12 cellular contexts compared by ENCODE assay signal in genomic region chr2:181348091-181348837, GRCh38.
A peak's percentile ranks its signal among the peaks of the same experiment; 100 is the strongest.
DNase-seq lines count a peak whose midpoint lies in the region; ATAC-seq and TF ChIP-seq lines count a peak whose summit lies in the region.
"Had no signal": no experiment of that assay in that cellular context is flagged by ENCODE, and none has a peak within 500 bp of the region (broad histone marks: within the 10 kb centered on the region; RNA-seq: fewer than 3 reads in every experiment).

No MANE protein-coding gene starts in this region.

- peaks cover 3% of the 10 kb centered on the region for H3K9me3 Mint-ChIP-seq in activated naive CD8-positive, alpha-beta T cell treated with anti-CD3 and anti-CD28 coated beads for 36 hours
- H3K9me3 Mint-ChIP-seq: natural killer cell treated with Interleukin-12 subunit alpha and Interleukin-12 subunit beta and Interleukin-15 and Interleukin-18, amount 100 ng/mL, for 72 hours had no signal

- POLR2A ChIA-PET in RWPE1 (lab: Yijun Ruan, JAX; ENCODE audit: low non-redundant PET), result no interaction called here

- peaks cover 14% of the 10 kb centered on the region for H3K36me3 Mint-ChIP-seq in activated naive CD8-positive, alpha-beta T cell treated with anti-CD3 and anti-CD28 coated beads for 36 hours

- no peak for DNase-seq in activated naive CD8-positive, alpha-beta T cell treated with anti-CD3 and anti-CD28 coated beads for 36 hours
- DNase-seq in NCI-H2081 (lab: John Stamatoyannopoulos, UW), result no peak
- DNase-seq in RPMI8226, result no peak
- DNase-seq in putamen (ENCODE audit: low spot score), result no peak
- no peak for DNase-seq in RWPE1 (ENCODE audit: low spot score)
- DNase-seq: GOT3, testis had no signal

- peak overlapping the region; percentile 36 for H3K27ac Mint-ChIP-seq in activated naive CD8-positive, alpha-beta T cell treated with anti-CD3 and anti-CD28 coated beads for 36 hours
- H3K27ac Mint-ChIP-seq: activated naive CD4-positive, alpha-beta T cell treated with anti-CD3 and anti-CD28 coated beads, Interleukin-2, amount 50 U/mL, for 72 hours; natural killer cell treated with Interleukin-12 subunit alpha and Interleukin-12 subunit beta and Interleukin-15 and Interleukin-18, amount 100 ng/mL, for 72 hours had no signal

- no peaks in the 10 kb centered on the region for H3K27me3 Mint-ChIP-seq in activated naive CD8-positive, alpha-beta T cell treated with anti-CD3 and anti-CD28 coated beads for 36 hours
- H3K27me3 Mint-ChIP-seq: natural killer cell treated with Interleukin-12 subunit alpha and Interleukin-12 subunit beta and Interleukin-15 and Interleukin-18, amount 100 ng/mL, for 72 hours had no signal

- H3K4me1 Mint-ChIP-seq in activated naive CD8-positive, alpha-beta T cell treated with anti-CD3 and anti-CD28 coated beads for 36 hours, result peaks cover 24% of the 10 kb centered on the region

- H3K4me3 Mint-ChIP-seq in activated naive CD8-positive, alpha-beta T cell treated with anti-CD3 and anti-CD28 coated beads for 36 hours, result no peak overlapping the region
- H3K4me3 Mint-ChIP-seq: natural killer cell treated with Interleukin-12 subunit alpha and Interleukin-12 subunit beta and Interleukin-15 and Interleukin-18, amount 100 ng/mL, for 72 hours had no signal

- TF ChIP-seq CTCF in RWPE1 (conservative IDR thresholded peaks at IDR 0.05; ENCODE audit: low read depth), result no peak

- CTCF ChIA-PET in RWPE1 (lab: Yijun Ruan, JAX), result interaction anchor here (0.5 kb wide), 1 partner anchor 280 kb away, joined by 3 read pairs; no protein-coding TSS in a partner anchor

- ATAC-seq in GM18867 (IDR thresholded peaks at IDR 0.05; ENCODE audit: unreplicated experiment) (peak; percentile 87), GM21515 (IDR thresholded peaks at IDR 0.05; ENCODE audit: unreplicated experiment) (peak; percentile 67), HG03103 (IDR thresholded peaks at IDR 0.05; ENCODE audit: low read depth, unreplicated experiment) (peak; percentile 69)

- H3K27ac ChIP-seq in RWPE1, result no peak overlapping the region
- H3K27ac ChIP-seq: testis had no signal
